ENCODE assay signal across 17 cellular contexts in genomic region chr6:10583509-10583908, GRCh38.
DNase-seq lines count a peak whose midpoint lies in the region; ATAC-seq, FAIRE-seq and TF ChIP-seq lines count a peak whose summit lies in the region.
"Had no signal": no experiment of that assay in that cellular context is flagged by ENCODE, and none has a peak within 500 bp of the region (broad histone marks: within the 10 kb centered on the region; RNA-seq: fewer than 3 reads in every experiment).

No MANE protein-coding gene starts in this region.

- ATAC-seq in Right ventricle myocardium superior (ENCODE audit: poor library complexity) (peak; percentile 46), upper lobe of right lung (peak; percentile 38), HG03342 (IDR thresholded peaks at IDR 0.05; ENCODE audit: unreplicated experiment) (no peak)

- DNase-seq in Right ventricle myocardium superior (no peak), right atrium auricular region (ENCODE audit: low spot score) (no peak), WERI-Rb-1 (no peak), keratinocyte (ENCODE audit: low read depth, low spot score) (no peak), upper lobe of right lung (no peak), activated T-cell treated with anti-CD3 and anti-CD28 coated beads for 4 hours (no peak)
- no peak for DNase-seq in NK-92 treated with Interleukin-12 subunit alpha and Interleukin-12 subunit beta, amount 100 ng/mL, for 24 hours (lab: John Stamatoyannopoulos, UW)
- DNase-seq: activated T-cell treated with anti-CD3 and anti-CD28 coated beads, Interleukin-2, amount 50 U/mL, for 1 hour; aorta; effector CD4-positive, alpha-beta T cell; GDM1; KG1; midbrain; stimulated activated CD4-positive, alpha-beta T cell treated with anti-CD3 and anti-CD28 coated beads, Interleukin-2, amount 100 ng/mL, for 48 hours; stimulated activated naive CD4-positive, alpha-beta T cell had no signal

- H3K36me3 ChIP-seq in right atrium auricular region (no peaks in the 10 kb centered on the region), WERI-Rb-1 (no peaks in the 10 kb centered on the region), keratinocyte (ENCODE audit: control insufficient read depth in 2 of 2, extremely low read depth in 1 of 2, insufficient read depth in 2 of 2, low read length in 2 of 2) (peaks cover 0 to 3% of the 10 kb centered on the region in 2 experiments), upper lobe of right lung (no peaks in the 10 kb centered on the region)
- H3K36me3 ChIP-seq: BLaER1 had no signal

- no peak overlapping the region for H3K9ac ChIP-seq in keratinocyte (ENCODE audit: control insufficient read depth, extremely low read depth, insufficient read depth, low read length)
- H3K9ac ChIP-seq: BLaER1 had no signal

- no peaks in the 10 kb centered on the region for H4K20me1 ChIP-seq in keratinocyte (ENCODE audit: control insufficient read depth, extremely low read depth, insufficient read depth, low read length)
- H4K20me1 ChIP-seq: BLaER1 had no signal

- peaks cover 0 to 28% of the 10 kb centered on the region in 2 donors for H3K4me1 ChIP-seq in right atrium auricular region
- peaks cover 12% of the 10 kb centered on the region for H3K4me1 ChIP-seq in keratinocyte (ENCODE audit: control insufficient read depth, extremely low read depth, insufficient read depth, low read length)
- H3K4me1 ChIP-seq in upper lobe of right lung, result peaks cover 8% of the 10 kb centered on the region
- H3K4me1 ChIP-seq: BLaER1 had no signal

- FAIRE-seq in keratinocyte (lab: Jason Lieb, UNC), result no peak

- H3K27me3 ChIP-seq in right atrium auricular region (no peaks in the 10 kb centered on the region), WERI-Rb-1 (ENCODE audit: insufficient read depth, low read depth, severe bottlenecking) (no peaks in the 10 kb centered on the region), keratinocyte (ENCODE audit: control insufficient read depth, extremely low read depth, insufficient read depth, low read length) (no peaks in the 10 kb centered on the region), upper lobe of right lung (no peaks in the 10 kb centered on the region)
- H3K27me3 ChIP-seq: BLaER1 had no signal

- H3K4me3 ChIP-seq in right atrium auricular region (no peak overlapping the region), WERI-Rb-1 (ENCODE audit: low read depth, low read length) (no peak overlapping the region), keratinocyte (ENCODE audit: control insufficient read depth in 2 of 3, extremely low read depth in 1 of 3, insufficient read depth in 2 of 3, low read depth in 1 of 3, low read length in 3 of 3) (peak overlapping the region in 1 of 3 experiments; percentile 47), upper lobe of right lung (no peak overlapping the region)
- H3K4me3 ChIP-seq: BLaER1 had no signal

- H3K9me3 ChIP-seq in right atrium auricular region (no peaks in the 10 kb centered on the region), WERI-Rb-1 (ENCODE audit: severe bottlenecking) (no peaks in the 10 kb centered on the region), keratinocyte (ENCODE audit: control insufficient read depth, low read depth, low read length) (no peaks in the 10 kb centered on the region), upper lobe of right lung (no peaks in the 10 kb centered on the region)
- H3K9me3 ChIP-seq: BLaER1 had no signal

- peak overlapping the region; percentile 73 for H3K4me2 ChIP-seq in keratinocyte (ENCODE audit: control insufficient read depth, extremely low read depth, insufficient read depth, low read depth, low read length)
- H3K4me2 ChIP-seq: BLaER1 had no signal

- intact Hi-C loops in Right ventricle myocardium superior (cut with DNase I), result no loop called here
- intact Hi-C loops in upper lobe of right lung (cut with DNase I), result no loop called here

- TF ChIP-seq CTCF in right atrium auricular region (IDR thresholded peaks at IDR 0.05) (no peak), WERI-Rb-1 (IDR thresholded peaks at IDR 0.05; ENCODE audit: low read depth, low read length) (no peak), keratinocyte (optimal IDR thresholded peaks at IDR 0.05 in 1 of 3, IDR thresholded peaks at IDR 0.05 in 1 of 3, conservative IDR thresholded peaks at IDR 0.05 in 1 of 3; ENCODE audit: extremely low read depth in 1 of 3, insufficient read depth in 2 of 3, low read length in 3 of 3) (no peak), upper lobe of right lung (IDR thresholded peaks at IDR 0.05) (no peak)

- peak overlapping the region; percentile 84 for H2AFZ ChIP-seq in keratinocyte (ENCODE audit: control insufficient read depth, low read length)

- dilution Hi-C loops in keratinocyte (cut with MboI; ENCODE audit: extremely low pct_ligation_motif_present, low sequenced_read_pairs), result no loop called here

- H3K9me1 ChIP-seq in keratinocyte (ENCODE audit: control insufficient read depth, extremely low read depth, insufficient read depth, low read length), result no peaks in the 10 kb centered on the region

- H3K27ac ChIP-seq in right atrium auricular region, result peak overlapping the region in 1 of 2 donors; percentile 11
- H3K27ac ChIP-seq in WERI-Rb-1, result 0 out of 2 replicates have a peak overlapping the region, but pooled peaks have one; percentile 2
- H3K27ac ChIP-seq in keratinocyte (ENCODE audit: control insufficient read depth, insufficient read depth, low read length), result no peak overlapping the region
- H3K27ac ChIP-seq in upper lobe of right lung, result no peak overlapping the region
- H3K27ac ChIP-seq: BLaER1 had no signal

- H3K79me2 ChIP-seq in keratinocyte (ENCODE audit: control insufficient read depth, insufficient read depth, low read length), result no peaks in the 10 kb centered on the region
